24 cellular contexts compared by ENCODE assay signal in genomic region chr3:188341501-188341900, GRCh38.
DNase-seq lines count a peak whose midpoint lies in the region; ATAC-seq, FAIRE-seq and TF ChIP-seq lines count a peak whose summit lies in the region.
"Had no signal": no experiment of that assay in that cellular context is flagged by ENCODE, and none has a peak within 500 bp of the region (broad histone marks: within the 10 kb centered on the region; RNA-seq: fewer than 3 reads in every experiment).

No MANE protein-coding gene starts in this region.

- H3K9me3 ChIP-seq in OCI-LY3 (ENCODE audit: insufficient read depth, low read length), result no peaks in the 10 kb centered on the region
- H3K9me3 ChIP-seq in sigmoid colon, result no peaks in the 10 kb centered on the region
- H3K9me3 ChIP-seq: Caco-2 had no signal

- H3K4me3 Mint-ChIP-seq in activated naive CD4-positive, alpha-beta T cell treated with anti-CD3 and anti-CD28 coated beads, Interleukin-2, amount 50 U/mL, for 24 hours, result no peak overlapping the region
- no peak overlapping the region for H3K4me3 Mint-ChIP-seq in activated naive CD4-positive, alpha-beta T cell treated with anti-CD3 and anti-CD28 coated beads for 36 hours
- H3K4me3 Mint-ChIP-seq: CD4-positive, alpha-beta memory T cell had no signal

- 91 to 95% methylated on average over 2 of the region's 2 CpGs for WGBS in sigmoid colon, 2 donors

- no peak for TF ChIP-seq EP300 in sigmoid colon (IDR thresholded peaks at IDR 0.05)

- H3K27me3 ChIP-seq in OCI-LY3 (ENCODE audit: low read depth, low read length) (no peaks in the 10 kb centered on the region), sigmoid colon (no peaks in the 10 kb centered on the region)
- H3K27me3 ChIP-seq: BLaER1 treated with 17β-estradiol and CSF1 and Interleukin-3, amounts not matched to agents 10 nM and 100 nM had no signal

- no peak overlapping the region for H2AFZ ChIP-seq in OCI-LY3 (ENCODE audit: low read depth, low read length)

- no peaks in the 10 kb centered on the region for H3K79me2 ChIP-seq in OCI-LY3 (ENCODE audit: low read length)

- no peak for TF ChIP-seq CTCF in OCI-LY3 (IDR thresholded peaks at IDR 0.05; ENCODE audit: low read depth, low read length)
- no peak for TF ChIP-seq CTCF in sigmoid colon (IDR thresholded peaks at IDR 0.05)

- H3K4me2 ChIP-seq in OCI-LY3 (ENCODE audit: low read length), result peak overlapping the region; percentile 69; the same call in 1 of the 2 replicates

- H3K27ac ChIP-seq in OCI-LY3 (ENCODE audit: low read length), result no peak overlapping the region
- H3K27ac ChIP-seq in sigmoid colon, result peak overlapping the region in 3 of 4 donors; percentile 9 to 55 (median 13)

- H3K4me3 ChIP-seq in OCI-LY3 (ENCODE audit: low read length) (no peak overlapping the region), sigmoid colon (no peak overlapping the region)
- H3K4me3 ChIP-seq: BLaER1 treated with 17β-estradiol and CSF1 and Interleukin-3, amounts not matched to agents 10 nM and 100 nM had no signal

- H3K9ac ChIP-seq in OCI-LY3 (ENCODE audit: low read length), result 0 out of 2 replicates have a peak overlapping the region, but pooled peaks have one; percentile 0
- H3K9ac ChIP-seq: BLaER1 treated with 17β-estradiol and CSF1 and Interleukin-3, amounts not matched to agents 10 nM and 100 nM had no signal

- H3K27ac Mint-ChIP-seq in activated naive CD4-positive, alpha-beta T cell treated with anti-CD3 and anti-CD28 coated beads, Interleukin-2, amount 50 U/mL, for 24 hours, result peak overlapping the region; percentile 3
- H3K27ac Mint-ChIP-seq in activated naive CD4-positive, alpha-beta T cell treated with anti-CD3 and anti-CD28 coated beads for 36 hours, result no peak overlapping the region

- H3K36me3 ChIP-seq in OCI-LY3 (replicated peaks; ENCODE audit: low read depth, low read length) (no peaks in the 10 kb centered on the region), sigmoid colon (no peaks in the 10 kb centered on the region)

- no peaks in the 10 kb centered on the region for H3K27me3 Mint-ChIP-seq in activated naive CD4-positive, alpha-beta T cell treated with anti-CD3 and anti-CD28 coated beads, Interleukin-2, amount 50 U/mL, for 24 hours
- H3K27me3 Mint-ChIP-seq in activated naive CD4-positive, alpha-beta T cell treated with anti-CD3 and anti-CD28 coated beads for 36 hours (ENCODE audit: low read depth), result no peaks in the 10 kb centered on the region
- H3K27me3 Mint-ChIP-seq: CD4-positive, alpha-beta memory T cell had no signal

- CTCF ChIA-PET in activated naive CD4-positive, alpha-beta T cell treated with anti-CD3 and anti-CD28 coated beads for 36 hours (lab: Charles Lee), result interaction anchor here (1.2 to 1.4 kb wide), 2 partner anchors 447 to 601 kb away, joined by 3 to 4 read pairs; no protein-coding TSS in a partner anchor

- TF ChIP-seq POLR2A in sigmoid colon (IDR thresholded peaks at IDR 0.05), result no peak

- peaks cover 5% of the 10 kb centered on the region for H3K36me3 Mint-ChIP-seq in activated naive CD4-positive, alpha-beta T cell treated with anti-CD3 and anti-CD28 coated beads, Interleukin-2, amount 50 U/mL, for 24 hours
- peaks cover 5% of the 10 kb centered on the region for H3K36me3 Mint-ChIP-seq in activated naive CD4-positive, alpha-beta T cell treated with anti-CD3 and anti-CD28 coated beads for 36 hours (ENCODE audit: low read depth)

- no peak for DNase-seq in activated naive CD4-positive, alpha-beta T cell treated with anti-CD3 and anti-CD28 coated beads for 36 hours
- DNase-seq in sigmoid colon (no peak), NCI-H1436 treated with DMSO at 0.1 percent for 48 hours (lab: John Stamatoyannopoulos, UW) (no peak)
- DNase-seq: 8988T; Caco-2; CD4-positive, alpha-beta memory T cell; DMS 273 treated with DMSO at 0.1 percent for 48 hours; DMS79 treated with DMSO at 0.1 percent for 48 hours; HCEC 1CT; KBM-7; MM.1S; NCI-H1048; NCI-H1417 treated with DMSO at 0.1 percent for 48 hours; NCI-H187 treated with DMSO at 0.1 percent for 48 hours; NCI-H2107; NCI-H446 treated with DMSO at 0.1 percent for 48 hours; NCI-H526 treated with DMSO at 0.1 percent for 48 hours; SIG-M5 had no signal

- H3K9me3 Mint-ChIP-seq in activated naive CD4-positive, alpha-beta T cell treated with anti-CD3 and anti-CD28 coated beads, Interleukin-2, amount 50 U/mL, for 24 hours, result no peaks in the 10 kb centered on the region
- H3K9me3 Mint-ChIP-seq in activated naive CD4-positive, alpha-beta T cell treated with anti-CD3 and anti-CD28 coated beads for 36 hours, result no peaks in the 10 kb centered on the region
- H3K9me3 Mint-ChIP-seq: CD4-positive, alpha-beta memory T cell had no signal

- no peaks in the 10 kb centered on the region for H4K20me1 ChIP-seq in OCI-LY3 (ENCODE audit: insufficient read depth, low read length)
- H4K20me1 ChIP-seq: BLaER1 treated with 17β-estradiol and CSF1 and Interleukin-3, amounts not matched to agents 10 nM and 100 nM had no signal

- H3K4me1 ChIP-seq in OCI-LY3 (ENCODE audit: low read length) (peaks cover 70% of the 10 kb centered on the region), sigmoid colon (peaks cover 0 to 93% (median 86%) of the 10 kb centered on the region in 4 donors)
- H3K4me1 ChIP-seq: Caco-2 had no signal

- no peak for ATAC-seq in SK-N-SH treated with all-trans-retinoic acid at 6 μM for 48 hours
- ATAC-seq in GM18873 (IDR thresholded peaks at IDR 0.05; ENCODE audit: low FRiP score, unreplicated experiment), result no peak

- H3K4me1 Mint-ChIP-seq in activated naive CD4-positive, alpha-beta T cell treated with anti-CD3 and anti-CD28 coated beads, Interleukin-2, amount 50 U/mL, for 24 hours, result peaks cover 38% of the 10 kb centered on the region
- peaks cover 34% of the 10 kb centered on the region for H3K4me1 Mint-ChIP-seq in activated naive CD4-positive, alpha-beta T cell treated with anti-CD3 and anti-CD28 coated beads for 36 hours (ENCODE audit: low read depth)

- intact Hi-C loops in activated naive CD4-positive, alpha-beta T cell treated with anti-CD3 and anti-CD28 coated beads for 36 hours (cut with micrococcal nuclease), result no loop called here
- intact Hi-C loops in sigmoid colon (cut with DNase I), result no loop called here

- peak; percentile 92 for FAIRE-seq in islet of Langerhans (lab: Jason Lieb, UNC)

TF ChIP-seq in SK-N-SH treated with all-trans-retinoic acid at 6 μM for 48 hours, 23 proteins besides CTCF, POLR2A, EP300 and RAD21 (continues in another document):
- TF ChIP-seq ZC3H10 (CRISPR knock-in tag; IDR thresholded peaks at IDR 0.05), result no peak
- no peak for TF ChIP-seq GLIS3 (CRISPR knock-in tag; IDR thresholded peaks at IDR 0.05)
- no peak for TF ChIP-seq TOX (CRISPR knock-in tag; IDR thresholded peaks at IDR 0.05; ENCODE audit: borderline replicate concordance)
- TF ChIP-seq SNAI2 (CRISPR knock-in tag; IDR thresholded peaks at IDR 0.05), result no peak
- no peak for TF ChIP-seq ARNTL (CRISPR knock-in tag; IDR thresholded peaks at IDR 0.05; ENCODE audit: borderline replicate concordance, low read depth)
- no peak for TF ChIP-seq RARB (CRISPR knock-in tag; IDR thresholded peaks at IDR 0.05)
- TF ChIP-seq TSHZ2 (CRISPR knock-in tag; IDR thresholded peaks at IDR 0.05), result no peak
- TF ChIP-seq ZNF565 (CRISPR knock-in tag; conservative IDR thresholded peaks at IDR 0.05; ENCODE audit: low read depth), result no peak
- no peak for TF ChIP-seq ZNF8 (CRISPR knock-in tag; IDR thresholded peaks at IDR 0.05)
- no peak for TF ChIP-seq CSRNP3 (CRISPR knock-in tag; IDR thresholded peaks at IDR 0.05)
- no peak for TF ChIP-seq CSDC2 (CRISPR knock-in tag; IDR thresholded peaks at IDR 0.05)
